8 cellular contexts compared by ENCODE assay signal in the genomic region with DNA sequence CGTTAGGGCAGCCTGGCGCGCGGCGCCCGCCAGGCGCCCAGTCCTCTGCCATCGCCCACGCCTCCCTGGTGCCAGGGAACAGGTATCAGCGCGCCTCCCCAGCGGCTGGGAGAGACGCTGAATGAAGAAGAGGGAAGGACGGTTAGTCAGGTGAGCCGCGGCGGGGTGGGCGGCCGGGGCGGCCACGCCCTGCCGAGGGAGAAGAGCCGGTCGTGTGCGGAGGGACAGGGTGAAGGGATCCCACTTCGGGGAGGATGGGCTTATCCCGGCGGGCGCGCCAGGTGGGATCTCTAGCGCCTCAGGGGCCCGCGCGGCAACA. TPM values are rescaled to one million over a fixed set of nuclear protein-coding genes. Genes with fewer than 3 reads are reported as not detected.
DNase-seq lines count a peak whose midpoint lies in the region; ATAC-seq and TF ChIP-seq lines count a peak whose summit lies in the region.

No MANE protein-coding gene starts in this region.

- no peaks in the 10 kb centered on the region for H3K9me3 Mint-ChIP-seq in activated CD4-positive, alpha-beta T cell treated with anti-CD3 and anti-CD28 coated beads for 36 hours (ENCODE audit: low read depth)
- no peaks in the 10 kb centered on the region for H3K9me3 Mint-ChIP-seq in activated T-helper 2 cell treated with anti-CD3 and anti-CD28 coated beads, Interferon-gamma antibody, Interleukin-2, Interleukin-4, amounts not matched to agents 10 μg/mL and 5 μg/mL and 100 μg/mL, durations not matched to agents 14 hours and 24 hours and 36 hours

- WGBS in testis, 2 donors: 0 to 1% methylated on average over 22 to 27 of the region's 34 CpGs

- H3K27ac ChIP-seq in testis (peak overlapping the region; percentile 89 to 96), foreskin keratinocyte (no peak overlapping the region)

- CTCF ChIA-PET in activated CD4-positive, alpha-beta T cell treated with anti-CD3 and anti-CD28 coated beads for 36 hours (lab: Charles Lee): interaction anchor here (0.7 to 2.5 kb wide), 9 partner anchors 11 to 203 kb away, joined by 3 to 13 read pairs (median 5); no protein-coding TSS in a partner anchor

- H3K36me3 ChIP-seq in kidney epithelial cell (ENCODE audit: control insufficient read depth, insufficient read depth, low read length): no peaks in the 10 kb centered on the region
- H3K36me3 ChIP-seq in testis (ENCODE audit: low read depth, missing control alignments): no peaks in the 10 kb centered on the region

- no peaks in the 10 kb centered on the region for H3K27me3 ChIP-seq in kidney epithelial cell (ENCODE audit: control insufficient read depth, insufficient read depth, low read length)
- H3K27me3 ChIP-seq in testis: no peaks in the 10 kb centered on the region
- no peaks in the 10 kb centered on the region for H3K27me3 ChIP-seq in foreskin keratinocyte

- no peak for TF ChIP-seq CTCF in kidney epithelial cell (IDR thresholded peaks at IDR 0.05; ENCODE audit: insufficient read depth, low read length, poor library complexity, severe bottlenecking)
- TF ChIP-seq CTCF in testis (IDR thresholded peaks at IDR 0.05): no peak
- no peak for TF ChIP-seq CTCF in foreskin keratinocyte (conservative IDR thresholded peaks at IDR 0.05)
- no peak for TF ChIP-seq CTCF in GM10266 (IDR thresholded peaks at IDR 0.05; ENCODE audit: control insufficient read depth, insufficient read depth, low read depth, missing control alignments)

- H3K4me1 ChIP-seq in testis (peaks cover 5% of the 10 kb centered on the region), foreskin keratinocyte (peaks cover 14% of the 10 kb centered on the region)

- peak overlapping the region; percentile 97 for H3K4me3 ChIP-seq in kidney epithelial cell (ENCODE audit: low read depth, low read length)
- H3K4me3 ChIP-seq in testis: peak overlapping the region; percentile 97 to 98

- POLR2A ChIA-PET in activated CD4-positive, alpha-beta T cell treated with anti-CD3 and anti-CD28 coated beads for 36 hours (lab: Charles Lee): interaction anchor here (0.6 to 0.7 kb wide), 3 partner anchors 11 to 77 kb away, joined by 3 read pairs; no protein-coding TSS in a partner anchor

- intact Hi-C loops in activated CD4-positive, alpha-beta T cell treated with anti-CD3 and anti-CD28 coated beads for 36 hours (cut with DNase I, micrococcal nuclease): loop anchor here (1.0 to 10.0 kb wide), 8 partner anchors 48 to 1747 kb away; partner anchors contain the start of gene TMEM106B (in 2 of the 2)
- intact Hi-C loops in activated T-helper 2 cell treated with anti-CD3 and anti-CD28 coated beads, Interferon-gamma antibody, Interleukin-2, Interleukin-4, amounts not matched to agents 10 μg/mL and 5 μg/mL and 100 μg/mL, durations not matched to agents 14 hours and 24 hours and 36 hours (cut with micrococcal nuclease): loop anchor here (2.0 to 10.0 kb wide), 7 partner anchors 28 to 575 kb away; no protein-coding TSS in a partner anchor
- intact Hi-C loops in testis (cut with DNase I; ENCODE audit: low total_unique reads): no loop called here

- peaks cover 30% of the 10 kb centered on the region for H3K4me1 Mint-ChIP-seq in activated CD4-positive, alpha-beta T cell treated with anti-CD3 and anti-CD28 coated beads for 36 hours
- H3K4me1 Mint-ChIP-seq in activated T-helper 2 cell treated with anti-CD3 and anti-CD28 coated beads, Interferon-gamma antibody, Interleukin-2, Interleukin-4, amounts not matched to agents 10 μg/mL and 5 μg/mL and 100 μg/mL, durations not matched to agents 14 hours and 24 hours and 36 hours (ENCODE audit: low read depth): peaks cover 33% of the 10 kb centered on the region

- DNase-seq in activated CD4-positive, alpha-beta T cell treated with anti-CD3 and anti-CD28 coated beads for 36 hours: no peak
- no peak for DNase-seq in activated CD4-positive, alpha-beta T cell treated with anti-CD3 and anti-CD28 coated beads for 4 hours
- DNase-seq in activated T-helper 2 cell treated with anti-CD3 and anti-CD28 coated beads, Interferon-gamma antibody, Interleukin-2, Interleukin-4, amounts not matched to agents 10 μg/mL and 5 μg/mL and 100 μg/mL, durations not matched to agents 14 hours and 24 hours and 36 hours (ENCODE audit: low spot score): no peak
- DNase-seq in kidney epithelial cell (ENCODE audit: low read depth): no peak
- no peak for DNase-seq in testis
- no peak for DNase-seq in DMS153 (lab: John Stamatoyannopoulos, UW)
- no peak for DNase-seq in foreskin keratinocyte
- DNase-seq in GM10266 (ENCODE audit: extremely low spot score): no peak

- H3K4me3 Mint-ChIP-seq in activated CD4-positive, alpha-beta T cell treated with anti-CD3 and anti-CD28 coated beads for 36 hours: peak overlapping the region; percentile 78
- peak overlapping the region; percentile 94 for H3K4me3 Mint-ChIP-seq in activated T-helper 2 cell treated with anti-CD3 and anti-CD28 coated beads, Interferon-gamma antibody, Interleukin-2, Interleukin-4, amounts not matched to agents 10 μg/mL and 5 μg/mL and 100 μg/mL, durations not matched to agents 14 hours and 24 hours and 36 hours (ENCODE audit: low read depth)

- no peak for ATAC-seq in activated CD4-positive, alpha-beta T cell treated with anti-CD3 and anti-CD28 coated beads for 36 hours
- ATAC-seq in foreskin keratinocyte: no peak

- no peaks in the 10 kb centered on the region for H3K27me3 Mint-ChIP-seq in activated CD4-positive, alpha-beta T cell treated with anti-CD3 and anti-CD28 coated beads for 36 hours
- H3K27me3 Mint-ChIP-seq in activated T-helper 2 cell treated with anti-CD3 and anti-CD28 coated beads, Interferon-gamma antibody, Interleukin-2, Interleukin-4, amounts not matched to agents 10 μg/mL and 5 μg/mL and 100 μg/mL, durations not matched to agents 14 hours and 24 hours and 36 hours (ENCODE audit: low read depth): peaks cover 5% of the 10 kb centered on the region

- peak overlapping the region; percentile 93 for H3K27ac Mint-ChIP-seq in activated CD4-positive, alpha-beta T cell treated with anti-CD3 and anti-CD28 coated beads for 36 hours
- H3K27ac Mint-ChIP-seq in activated T-helper 2 cell treated with anti-CD3 and anti-CD28 coated beads, Interferon-gamma antibody, Interleukin-2, Interleukin-4, amounts not matched to agents 10 μg/mL and 5 μg/mL and 100 μg/mL, durations not matched to agents 14 hours and 24 hours and 36 hours: peak overlapping the region; percentile 98

- no peak for TF ChIP-seq POLR2A in testis (IDR thresholded peaks at IDR 0.05)

- no peaks in the 10 kb centered on the region for H3K9me3 ChIP-seq in testis

- no peaks in the 10 kb centered on the region for H3K36me3 Mint-ChIP-seq in activated CD4-positive, alpha-beta T cell treated with anti-CD3 and anti-CD28 coated beads for 36 hours (ENCODE audit: low read depth)
- H3K36me3 Mint-ChIP-seq in activated T-helper 2 cell treated with anti-CD3 and anti-CD28 coated beads, Interferon-gamma antibody, Interleukin-2, Interleukin-4, amounts not matched to agents 10 μg/mL and 5 μg/mL and 100 μg/mL, durations not matched to agents 14 hours and 24 hours and 36 hours (ENCODE audit: low read depth): peaks cover 16% of the 10 kb centered on the region

RNA-seq across cellular contexts. Expression of gene ARL4A, which starts 0.6 kb away (rescaled TPM):
- 10 to 100 TPM in 1 of 2 experiments, 1 to 10 TPM in 1; 7.5 to 10.4 TPM for total RNA-seq in activated CD4-positive, alpha-beta T cell treated with anti-CD3 and anti-CD28 coated beads for 36 hours
- 13.8 and 14.8 TPM in 2 replicates for total RNA-seq in activated T-helper 2 cell treated with anti-CD3 and anti-CD28 coated beads, Interferon-gamma antibody, Interleukin-2, Interleukin-4, amounts not matched to agents 10 μg/mL and 5 μg/mL and 100 μg/mL, durations not matched to agents 14 hours and 24 hours and 36 hours
- total RNA-seq in kidney epithelial cell (18.6 and 22.8 TPM in 2 replicates), testis (100 to 1,000 TPM in 1 of 2 donors, 10 to 100 TPM in 1; 60.8 to 153 TPM), foreskin keratinocyte (14.0 and 15.3 TPM in 2 replicates)
- polyA plus RNA-seq in testis (ENCODE audit: insufficient read depth, low read depth, low replicate concordance) (344 TPM), foreskin keratinocyte (11.0 and 15.0 TPM in 2 replicates)
